ENCODE assay signal across 21 cellular contexts in the genomic region with DNA sequence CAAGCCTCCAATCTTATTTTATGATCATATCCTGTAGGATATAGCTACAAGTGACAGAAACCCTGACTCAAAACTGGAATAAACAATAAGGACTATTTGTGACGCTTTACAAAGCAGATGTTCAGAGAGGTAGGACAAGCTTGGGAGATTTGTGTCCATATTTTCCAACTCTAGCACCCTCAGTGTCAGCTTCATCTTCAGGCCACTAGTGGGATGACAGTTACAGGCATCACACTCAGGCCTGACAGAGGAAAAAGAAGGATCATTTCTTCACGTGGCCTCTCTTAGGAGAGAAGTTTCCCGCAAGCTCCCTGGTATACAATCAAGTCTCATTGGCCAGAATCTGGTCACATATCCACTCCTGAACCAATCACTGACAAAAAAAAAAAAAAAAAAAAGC.
DNase-seq lines count a peak whose midpoint lies in the region; ATAC-seq, FAIRE-seq and TF ChIP-seq lines count a peak whose summit lies in the region.
"Had no signal": no experiment of that assay in that cellular context is flagged by ENCODE, and none has a peak within 500 bp of the region (broad histone marks: within the 10 kb centered on the region; RNA-seq: fewer than 3 reads in every experiment).

No MANE protein-coding gene starts in this region.

- no peak overlapping the region for H2BK5ac ChIP-seq in trophoblast cell (ENCODE audit: low read depth, low read length, poor library complexity)

- no peak for FAIRE-seq in HepG2 (lab: Jason Lieb, UNC)
- FAIRE-seq: A204.1, D721Med, G401.6, GM12892, H1, HTR-8/SVneo had no signal

- H3K79me2 ChIP-seq in HepG2 (ENCODE audit: insufficient read depth, low read length) (no peaks in the 10 kb centered on the region), trophoblast cell (ENCODE audit: control insufficient read depth, insufficient read depth, low read length, poor library complexity) (no peaks in the 10 kb centered on the region)

- no peaks in the 10 kb centered on the region for H3K27me3 ChIP-seq in HepG2 (ENCODE audit: control insufficient read depth in 1 of 2, insufficient read depth in 2 of 2, low read length in 2 of 2)
- no peaks in the 10 kb centered on the region for H3K27me3 ChIP-seq in right lobe of liver
- H3K27me3 ChIP-seq in brain microvascular endothelial cell (replicated peaks): no peaks in the 10 kb centered on the region
- no peaks in the 10 kb centered on the region for H3K27me3 ChIP-seq in trophoblast cell (ENCODE audit: insufficient read depth, low read length)
- H3K27me3 ChIP-seq: BE2C had no signal

- TF ChIP-seq CTCF in HepG2 (CRISPR knock-in tag; IDR thresholded peaks at IDR 0.05) (no peak), right lobe of liver (IDR thresholded peaks at IDR 0.05) (no peak), brain microvascular endothelial cell (IDR thresholded peaks at IDR 0.05; ENCODE audit: low read depth, low read length, missing control alignments) (peak; percentile 8), osteocyte (IDR thresholded peaks at IDR 0.05) (no peak)

- H2AK5ac ChIP-seq in trophoblast cell (ENCODE audit: low read length): no peak overlapping the region

- H3K23ac ChIP-seq in trophoblast cell (ENCODE audit: low read length): no peak overlapping the region

- intact Hi-C loops in HepG2 (cut with micrococcal nuclease; ENCODE audit: unreplicated experiment): loop anchor here (5.0 to 10.0 kb wide), 4 partner anchors 39 to 244 kb away; no protein-coding TSS in a partner anchor
- intact Hi-C loops in right lobe of liver (cut with DNase I): loop anchor here in 1 of 2 donors (5.0 kb wide), 1 partner anchor 74 kb away; a partner anchor contains a TSS

- H3K4me1 ChIP-seq in HepG2 (ENCODE audit: insufficient read depth, low read length) (peaks cover 96% of the 10 kb centered on the region), right lobe of liver (peaks cover 0 to 56% (median 23%) of the 10 kb centered on the region in 4 donors), trophoblast cell (ENCODE audit: control insufficient read depth in 1 of 2, insufficient read depth in 2 of 2, low read length in 2 of 2) (no peaks in the 10 kb centered on the region)
- H3K4me1 ChIP-seq: BE2C, HAP-1 had no signal

- H3K4ac ChIP-seq in trophoblast cell (ENCODE audit: low read depth, low read length): no peak overlapping the region

- CTCF ChIA-PET in HepG2 (lab: Yijun Ruan, JAX; ENCODE audit: low intra/inter-chr PET ratio, low total read pairs): no interaction called here

- no peaks in the 10 kb centered on the region for H3K36me3 ChIP-seq in HepG2 (replicated peaks in 1 of 2; ENCODE audit: control insufficient read depth in 1 of 2, insufficient read depth in 2 of 2, low read length in 2 of 2)
- no peaks in the 10 kb centered on the region for H3K36me3 ChIP-seq in right lobe of liver
- H3K36me3 ChIP-seq in brain microvascular endothelial cell (replicated peaks): no peaks in the 10 kb centered on the region
- no peaks in the 10 kb centered on the region for H3K36me3 ChIP-seq in trophoblast cell (ENCODE audit: control insufficient read depth in 1 of 2, insufficient read depth in 2 of 2, low read length in 2 of 2)
- H3K36me3 ChIP-seq: BE2C, HAP-1 had no signal

- peak overlapping the region; percentile 87 for H3K27ac ChIP-seq in HepG2 (ENCODE audit: extremely low read length, insufficient read depth, low read length)
- peak overlapping the region in 1 of 3 donors; percentile 47 for H3K27ac ChIP-seq in right lobe of liver
- H3K27ac ChIP-seq in brain microvascular endothelial cell: no peak overlapping the region
- no peak overlapping the region for H3K27ac ChIP-seq in trophoblast cell (ENCODE audit: low read depth, low read length)
- H3K27ac ChIP-seq: C4-2B had no signal

- H3K36me3 Mint-ChIP-seq in osteocyte (ENCODE audit: unreplicated experiment): no peaks in the 10 kb centered on the region
- H3K36me3 Mint-ChIP-seq: CD4-positive, alpha-beta memory T cell had no signal

- no peak overlapping the region for H3K4me3 ChIP-seq in HepG2 (replicated peaks in 1 of 3; ENCODE audit: insufficient read depth in 1 of 3, low read depth in 2 of 3, low read length in 3 of 3)
- H3K4me3 ChIP-seq in right lobe of liver: no peak overlapping the region
- H3K4me3 ChIP-seq in brain microvascular endothelial cell (ENCODE audit: low read depth, low read length): no peak overlapping the region
- H3K4me3 ChIP-seq in trophoblast cell (ENCODE audit: low read depth, low read length): no peak overlapping the region
- H3K4me3 ChIP-seq: HAP-1 had no signal

- DNase-seq in HepG2 (ENCODE audit: low spot score): no peak
- DNase-seq in right lobe of liver: no peak
- DNase-seq in brain microvascular endothelial cell: no peak
- DNase-seq in osteocyte (ENCODE audit: extremely low spot score, unreplicated experiment): no peak
- no peak for DNase-seq in NCI-H1436 treated with DMSO at 0.1 percent for 48 hours (lab: John Stamatoyannopoulos, UW)
- DNase-seq in activated naive CD4-positive, alpha-beta T cell (lab: John Stamatoyannopoulos, UW): no peak
- DNase-seq in trophoblast cell: no peak
- DNase-seq: BE2C; CD4-positive, alpha-beta memory T cell; COR-L47; DMS153; DMS79 treated with DMSO at 0.1 percent for 48 hours; EL had no signal

- ATAC-seq in HepG2: no peak
- ATAC-seq in right lobe of liver: no peak

- no peak overlapping the region for H4K12ac ChIP-seq in trophoblast cell (ENCODE audit: low read depth, low read length)

- no peak overlapping the region for H3K14ac ChIP-seq in trophoblast cell (ENCODE audit: low read length)

- peaks cover 4% of the 10 kb centered on the region for H3K9me3 Mint-ChIP-seq in osteocyte (ENCODE audit: unreplicated experiment)

- no peaks in the 10 kb centered on the region for H4K20me1 ChIP-seq in HepG2 (ENCODE audit: insufficient read depth, low read length)

- no peak overlapping the region for H4K8ac ChIP-seq in trophoblast cell (ENCODE audit: low read depth, low read length)

- in situ Hi-C loops in HepG2 (cut with HindIII; ENCODE audit: extremely low pct_ligation_motif_present, low pct_unique_long_range_greater_than_20kb) (loop anchor here (5.0 to 10.0 kb wide), 2 partner anchors 74 to 264 kb away; a partner anchor contains a TSS), brain microvascular endothelial cell (cut with HindIII; ENCODE audit: low pct_ligation_motif_present, low sequenced_read_pairs) (no loop called here)

- peak overlapping the region; percentile 14 for H3K27ac Mint-ChIP-seq in osteocyte (ENCODE audit: unreplicated experiment)
- H3K27ac Mint-ChIP-seq: CD4-positive, alpha-beta memory T cell had no signal

- H2AFZ ChIP-seq in HepG2 (ENCODE audit: low read length) (no peak overlapping the region), trophoblast cell (ENCODE audit: insufficient read depth, low read length, poor library complexity) (no peak overlapping the region)

- H3K9ac ChIP-seq in HepG2 (ENCODE audit: insufficient read depth, low read depth, low read length) (no peak overlapping the region), trophoblast cell (ENCODE audit: low read length) (no peak overlapping the region)

- H3K4me3 Mint-ChIP-seq in osteocyte (ENCODE audit: unreplicated experiment): no peak overlapping the region
- H3K4me3 Mint-ChIP-seq: CD4-positive, alpha-beta memory T cell had no signal

- H2BK120ac ChIP-seq in trophoblast cell (ENCODE audit: insufficient read depth, low read length, poor library complexity): no peak overlapping the region

- no peak overlapping the region for H4K91ac ChIP-seq in trophoblast cell (ENCODE audit: low read depth, low read length)

- no peak overlapping the region for H2BK12ac ChIP-seq in trophoblast cell (ENCODE audit: low read length)

- TF ChIP-seq EP300 in HepG2 (IDR thresholded peaks at IDR 0.05; ENCODE audit: low read depth in 2 of 2, low read length in 2 of 2) (no peak), HepG2 (CRISPR knock-in tag; IDR thresholded peaks at IDR 0.05; ENCODE audit: borderline replicate concordance) (no peak)

- H3K4me2 ChIP-seq in HepG2 (ENCODE audit: low read depth, low read length): no peak overlapping the region
- H3K4me2 ChIP-seq in trophoblast cell (ENCODE audit: low read length): no peak overlapping the region

- peaks cover 47% of the 10 kb centered on the region for H3K4me1 Mint-ChIP-seq in osteocyte (ENCODE audit: unreplicated experiment)
- H3K4me1 Mint-ChIP-seq: CD4-positive, alpha-beta memory T cell had no signal

- H3K27me3 Mint-ChIP-seq in osteocyte (ENCODE audit: unreplicated experiment): no peaks in the 10 kb centered on the region

- BruUV-seq in HepG2 (replicated peaks; lab: Mats Ljungman, UMichigan): no TSS peak

- no peak for TF ChIP-seq POLR2A in HepG2 (IDR thresholded peaks at IDR 0.05; ENCODE audit: insufficient read depth in 1 of 2, low read depth in 2 of 2, low read length in 2 of 2)
- no peak for TF ChIP-seq POLR2A in right lobe of liver (IDR thresholded peaks at IDR 0.05)

- no peak overlapping the region for H3K18ac ChIP-seq in trophoblast cell (ENCODE audit: low read length)

- H3K79me1 ChIP-seq in trophoblast cell (ENCODE audit: low read length): no peaks in the 10 kb centered on the region

- WGBS in HepG2 (ENCODE audit: low lambda C conversion rate): 96% methylated on average over 3 of the region's 3 CpGs
- 74% methylated on average over 3 of the region's 3 CpGs for WGBS in right lobe of liver (ENCODE audit: insufficient coverage, low coverage, low lambda C conversion rate, missing lambda C conversion rate)
- no CpG with 5 or more reads among the region's 3 CpGs for WGBS in trophoblast cell (ENCODE audit: extremely low coverage, insufficient coverage, insufficient read length)

- POLR2A ChIA-PET in HepG2 (lab: Yijun Ruan, JAX): interaction anchor here (2.2 kb wide), 1 partner anchor 74 kb away, joined by 11 read pairs; a partner anchor contains a TSS

- TF ChIP-seq RAD21 in HepG2 (CRISPR knock-in tag; IDR thresholded peaks at IDR 0.05): no peak

- peaks cover 10% of the 10 kb centered on the region for H3K9me3 ChIP-seq in HepG2 (ENCODE audit: low read length)
- H3K9me3 ChIP-seq in right lobe of liver: no peaks in the 10 kb centered on the region
- H3K9me3 ChIP-seq in trophoblast cell (ENCODE audit: insufficient read depth, low read depth, low read length): peaks cover 4% of the 10 kb centered on the region
- H3K9me3 ChIP-seq: BE2C had no signal

TF ChIP-seq in HepG2, 621 proteins besides CTCF, POLR2A, EP300 and RAD21:
- TF ChIP-seq HCFC1 (IDR thresholded peaks at IDR 0.05; ENCODE audit: low read depth, low read length) (no peak), ISL2 (CRISPR knock-in tag; IDR thresholded peaks at IDR 0.05) (0 out of 2 replicates have a peak, but pooled peaks have one; percentile 16), ZNF343 (CRISPR knock-in tag; IDR thresholded peaks at IDR 0.05) (no peak), KMT2B (CRISPR knock-in tag; IDR thresholded peaks at IDR 0.05) (no peak)
